ENCODE assay signal across 8 cellular contexts in the genomic region with DNA sequence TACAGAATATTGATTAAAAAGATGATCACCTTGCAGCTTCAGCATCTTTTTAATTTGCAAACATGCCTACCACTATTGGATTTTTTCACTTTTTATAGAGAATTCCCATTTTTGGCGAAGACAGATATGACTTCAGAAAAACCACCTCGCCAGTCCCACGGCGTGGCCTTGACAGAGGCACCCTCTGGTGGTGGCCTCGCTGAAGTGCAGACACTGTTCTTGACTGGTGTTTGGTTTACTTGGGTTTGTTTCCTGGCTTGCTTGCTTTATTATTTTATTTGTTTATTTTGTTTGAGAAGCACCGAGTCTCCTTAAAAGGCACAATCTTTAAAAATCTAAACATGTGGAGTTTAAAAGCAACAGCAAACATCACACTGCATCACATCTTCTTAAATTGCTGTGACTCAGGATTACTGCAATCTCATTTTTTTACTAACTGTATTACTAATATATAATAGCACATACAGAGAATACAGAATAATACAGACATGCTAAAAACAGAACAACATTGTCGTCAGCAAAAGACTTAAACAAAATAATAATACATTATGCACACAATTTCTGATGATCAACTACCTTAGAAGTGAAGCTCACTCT. TPM values are rescaled to one million over a fixed set of nuclear protein-coding genes. Genes with fewer than 3 reads are reported as not detected.
DNase-seq lines count a peak whose midpoint lies in the region; ATAC-seq, FAIRE-seq and TF ChIP-seq lines count a peak whose summit lies in the region.

No MANE protein-coding gene starts in this region.

- H3K36me3 ChIP-seq in Peyer's patch: no peaks in the 10 kb centered on the region

- no peak overlapping the region for H3K4me3 ChIP-seq in Peyer's patch

- no peaks in the 10 kb centered on the region for H3K4me1 ChIP-seq in Peyer's patch

- DNase-seq in D721Med (ENCODE audit: insufficient read length, low spot score) (no peak), Peyer's patch (peak; percentile 31 to 77 (median 67)), globus pallidus (ENCODE audit: low spot score) (peak; percentile 46), progenitor cell of endocrine pancreas (ENCODE audit: low spot score, unreplicated experiment) (peak; percentile 62), cortex of kidney (lab: John Stamatoyannopoulos, UW) (no peak)
- peak; percentile 81 for DNase-seq in activated effector memory CD4-positive, alpha-beta T cell treated with anti-CD3 and anti-CD28 coated beads, Interleukin-2, amount 50 U/mL, for 16 hours

- H3K9me3 Mint-ChIP-seq in progenitor cell of endocrine pancreas (ENCODE audit: low read depth): no peaks in the 10 kb centered on the region

- no peaks in the 10 kb centered on the region for H3K27me3 Mint-ChIP-seq in progenitor cell of endocrine pancreas

- no peak for TF ChIP-seq POLR2A in Peyer's patch (IDR thresholded peaks at IDR 0.05)

- H3K4me3 Mint-ChIP-seq in progenitor cell of endocrine pancreas (ENCODE audit: low read depth): no peak overlapping the region

- H3K4me1 Mint-ChIP-seq in progenitor cell of endocrine pancreas (ENCODE audit: low read depth): no peaks in the 10 kb centered on the region

- peak; percentile 90 for ATAC-seq in GM19395 (IDR thresholded peaks at IDR 0.05; ENCODE audit: unreplicated experiment)
- peak; percentile 88 for ATAC-seq in HG03439 (IDR thresholded peaks at IDR 0.05; ENCODE audit: unreplicated experiment)

- H3K36me3 Mint-ChIP-seq in progenitor cell of endocrine pancreas (ENCODE audit: insufficient read depth): no peaks in the 10 kb centered on the region

- H3K27me3 ChIP-seq in Peyer's patch: no peaks in the 10 kb centered on the region

- H3K27ac Mint-ChIP-seq in progenitor cell of endocrine pancreas: no peak overlapping the region

- no peak for FAIRE-seq in D721Med (lab: Jason Lieb, UNC)

- H3K9me3 ChIP-seq in Peyer's patch: no peaks in the 10 kb centered on the region

- H3K27ac ChIP-seq in Peyer's patch: no peak overlapping the region

- TF ChIP-seq CTCF in D721Med (IDR thresholded peaks at IDR 0.05; ENCODE audit: insufficient read depth, missing control alignments) (peak; percentile 98), Peyer's patch (IDR thresholded peaks at IDR 0.05) (peak; percentile 16 to 78 (median 65)), progenitor cell of endocrine pancreas (IDR thresholded peaks at IDR 0.05; ENCODE audit: unreplicated experiment) (peak; percentile 99)

RNA-seq across cellular contexts. Expression of a gene that starts 13.1 kb away (rescaled TPM):
- total RNA-seq in Peyer's patch (not detected), progenitor cell of endocrine pancreas (not detected in 2 replicates)

RNA-seq across cellular contexts. Expression of a gene that starts 33.3 kb away (rescaled TPM):
- total RNA-seq in Peyer's patch (not detected), progenitor cell of endocrine pancreas (not detected in 2 replicates)

Comparison
In these comparisons a context has a peak if more than half of its experiments do, and no peak if none do; other contexts are left out.
1. DNase-seq: peak in Peyer's patch (3 of 3), activated effector memory CD4-positive, alpha-beta T cell treated with anti-CD3 and anti-CD28 coated beads, Interleukin-2, amount 50 U/mL, for 16 hours (single experiment), globus pallidus (single experiment) and progenitor cell of endocrine pancreas (single experiment); none in D721Med (single experiment) and cortex of kidney (single experiment).
2. Peak in every context shown above with its lines, with median percentiles within 50 percentile points of each other: CTCF ChIP-seq.